In the genomic region with DNA sequence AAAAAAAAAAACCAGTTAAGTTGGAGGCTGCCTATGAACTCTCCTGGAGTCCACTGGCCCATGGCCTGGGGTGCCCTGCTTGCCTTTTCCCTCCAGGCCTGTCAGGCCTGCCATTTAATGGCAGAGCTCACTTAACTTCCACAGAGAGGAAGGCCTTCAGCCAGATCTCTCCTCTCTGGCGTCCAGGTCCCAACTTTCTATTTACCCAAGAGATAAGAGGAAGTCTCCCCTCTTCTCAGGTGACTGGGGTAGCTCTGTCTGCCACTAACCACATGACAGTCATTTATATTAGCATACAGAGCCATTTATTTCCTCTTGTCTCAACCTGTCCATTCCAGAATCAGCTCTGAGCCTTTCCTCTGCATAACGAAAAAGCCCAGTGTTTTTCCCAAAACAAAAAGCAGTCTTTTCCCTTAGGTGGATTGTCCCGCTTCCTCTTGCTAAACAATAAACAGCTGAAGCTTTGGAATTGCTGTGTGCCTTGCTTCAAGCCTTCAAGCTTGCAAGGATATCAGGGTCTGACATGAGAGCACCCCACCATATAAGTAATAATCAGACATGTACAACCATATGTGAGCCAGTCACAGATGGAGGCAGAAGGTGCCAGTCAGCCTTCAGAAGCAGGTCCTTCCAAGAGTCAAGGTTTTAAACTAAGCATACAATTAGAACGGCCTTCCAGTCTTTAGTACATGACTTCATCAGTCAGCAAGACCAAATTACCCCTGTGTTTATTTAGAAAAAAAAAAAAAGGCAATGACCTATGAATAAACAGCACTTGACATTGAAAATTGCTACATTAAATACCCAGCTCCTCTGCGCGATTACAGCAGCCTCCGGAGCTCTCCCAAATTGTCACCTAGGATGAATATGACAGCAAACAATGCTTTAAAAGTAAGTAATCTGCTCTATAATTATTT, we compare ENCODE assay signal across 9 cellular contexts. TPM values are rescaled to one million over a fixed set of nuclear protein-coding genes. Genes with fewer than 3 reads are reported as not detected.
DNase-seq lines count a peak whose midpoint lies in the region; ATAC-seq, FAIRE-seq and TF ChIP-seq lines count a peak whose summit lies in the region.
"Had no signal": no experiment of that assay in that cellular context is flagged by ENCODE, and none has a peak within 500 bp of the region (broad histone marks: within the 10 kb centered on the region; RNA-seq: fewer than 3 reads in every experiment).

No MANE protein-coding gene starts in this region.

- no peak overlapping the region for H2BK12ac ChIP-seq in neuronal stem cell (ENCODE audit: low read length)

- peak overlapping the region; percentile 5 to 19; a peak in 2 of 4 replicates for H3K9ac ChIP-seq in K562 (ENCODE audit: insufficient read depth in 1 of 2, low read depth in 2 of 2, low read length in 2 of 2)
- H3K9ac ChIP-seq in neuronal stem cell (ENCODE audit: low read depth, low read length, poor library complexity) = no peak overlapping the region

- 64% methylated on average over 7 of the region's 7 CpGs for WGBS in K562 (ENCODE audit: insufficient coverage, low coverage, missing lambda C conversion rate)
- WGBS in neuronal stem cell (ENCODE audit: extremely low coverage in 2 of 2, insufficient read length in 2 of 2, insufficient replicate concordance in 1 of 2), 2 donors = no CpG with 5 or more reads among the region's 7 CpGs

- H3K23ac ChIP-seq in neuronal stem cell (ENCODE audit: low read depth, low read length, poor library complexity) = no peak overlapping the region

- no peak overlapping the region for H3K14ac ChIP-seq in neuronal stem cell (ENCODE audit: low read length)

- H3K27ac ChIP-seq in K562 (ENCODE audit: extremely low read depth, low read depth, low read length) = no peak overlapping the region
- no peak overlapping the region for H3K27ac ChIP-seq in neuronal stem cell (replicated peaks; ENCODE audit: low read length)
- no peak overlapping the region for H3K27ac ChIP-seq in ascending aorta

- no peaks in the 10 kb centered on the region for H3K79me2 ChIP-seq in K562 (ENCODE audit: control insufficient read depth, insufficient read depth, low read length)

- no peaks in the 10 kb centered on the region for H3K79me1 ChIP-seq in neuronal stem cell (ENCODE audit: low read depth, low read length)

- peak; percentile 45 for ATAC-seq in K562

- H2BK15ac ChIP-seq in neuronal stem cell (ENCODE audit: low read length) = no peak overlapping the region

- BruUV-seq in K562 (replicated peaks; lab: Mats Ljungman, UMichigan) = no TSS peak

- POLR2A ChIA-PET in K562 (lab: Yijun Ruan, JAX) = interaction anchor here (0.8 to 1.8 kb wide), 5 partner anchors 9 to 51 kb away, joined by 3 to 7 read pairs (median 3); no protein-coding TSS in a partner anchor

- CTCF ChIA-PET in K562 (lab: Yijun Ruan, JAX; ENCODE audit: low intra/inter-chr PET ratio) = no interaction called here

- no peak overlapping the region for H3K4me3 ChIP-seq in K562
- no peak overlapping the region for H3K4me3 ChIP-seq in neuronal stem cell (ENCODE audit: low read length in 2 of 2)
- H3K4me3 ChIP-seq in ascending aorta = no peak overlapping the region

- FAIRE-seq in K562 (lab: Jason Lieb, UNC) (no peak), GM12892 (lab: Jason Lieb, UNC) (no peak)

- H2BK120ac ChIP-seq in neuronal stem cell (ENCODE audit: low read depth, low read length) = no peak overlapping the region

- H3K27me3 ChIP-seq in K562 (ENCODE audit: control insufficient read depth in 2 of 2, insufficient read depth in 2 of 2, low read length in 2 of 2) (no peaks in the 10 kb centered on the region), neuronal stem cell (ENCODE audit: control insufficient read depth in 3 of 3, insufficient read depth in 3 of 3, low read depth in 1 of 3, low read length in 3 of 3) (no peaks in the 10 kb centered on the region), ascending aorta (no peaks in the 10 kb centered on the region)

- H3K4me2 ChIP-seq in K562 (ENCODE audit: insufficient read depth, low read length) (no peak overlapping the region; the same call in 1 of the 2 replicates), neuronal stem cell (ENCODE audit: insufficient read depth, low read length, poor library complexity, severe bottlenecking) (no peak overlapping the region)

- H2BK5ac ChIP-seq in neuronal stem cell (ENCODE audit: low read length) = no peak overlapping the region

- TF ChIP-seq EP300 in K562 (IDR thresholded peaks at IDR 0.05; ENCODE audit: low read length) = peak; percentile 6; the same call in 1 of the 2 replicates

- peaks cover 27 to 51% of the 10 kb centered on the region in 2 experiments for H3K4me1 ChIP-seq in K562 (replicated peaks in 1 of 2; ENCODE audit: control insufficient read depth in 2 of 2, insufficient read depth in 2 of 2, low read length in 2 of 2)
- peaks cover 18 to 36% of the 10 kb centered on the region in 2 donors for H3K4me1 ChIP-seq in neuronal stem cell (ENCODE audit: control insufficient read depth in 2 of 2, insufficient read depth in 1 of 2, low read depth in 1 of 2, low read length in 2 of 2)
- H3K4me1 ChIP-seq in ascending aorta = peaks cover 0 to 17% of the 10 kb centered on the region in 2 donors

- in situ Hi-C loops in G401 (cut with HindIII; ENCODE audit: low sequenced_read_pairs) = no loop called here
- in situ Hi-C loops in K562 (cut with MboI) = no loop called here

- TF ChIP-seq POLR2A in K562 (conservative IDR thresholded peaks at IDR 0.05) (no peak), GM12892 (IDR thresholded peaks at IDR 0.05; ENCODE audit: low read depth, low read length) (no peak)

- H4K91ac ChIP-seq in neuronal stem cell (ENCODE audit: low read depth, low read length, poor library complexity) = no peak overlapping the region

- intact Hi-C loops in K562 (cut with micrococcal nuclease) (loop anchor here (2.0 kb wide), 1 partner anchor 46 kb away; no protein-coding TSS in a partner anchor), ascending aorta (cut with DNase I) (no loop called here)

- no peaks in the 10 kb centered on the region for H4K20me1 ChIP-seq in K562 (replicated peaks; ENCODE audit: control insufficient read depth, insufficient read depth, low read length)

- H2AK5ac ChIP-seq in neuronal stem cell (ENCODE audit: low read depth, low read length) = no peak overlapping the region

- no peak for TF ChIP-seq RAD21 in K562 (CRISPR knock-in tag; conservative IDR thresholded peaks at IDR 0.05 in 1 of 2, IDR thresholded peaks at IDR 0.05 in 1 of 2)

- no peaks in the 10 kb centered on the region for H3K36me3 ChIP-seq in K562 (ENCODE audit: control insufficient read depth, insufficient read depth, low read length)
- no peaks in the 10 kb centered on the region for H3K36me3 ChIP-seq in neuronal stem cell (replicated peaks in 1 of 2; ENCODE audit: control insufficient read depth in 2 of 2, insufficient read depth in 2 of 2, low read length in 2 of 2)
- no peaks in the 10 kb centered on the region for H3K36me3 ChIP-seq in ascending aorta

- no peak overlapping the region for H4K8ac ChIP-seq in neuronal stem cell (ENCODE audit: low read depth, low read length)

- no peaks in the 10 kb centered on the region for H3K9me1 ChIP-seq in K562 (ENCODE audit: control insufficient read depth, insufficient read depth, low read length)

- H3K9me3 ChIP-seq in K562 (replicated peaks; ENCODE audit: control insufficient read depth, insufficient read depth, low read depth, low read length) (no peaks in the 10 kb centered on the region), neuronal stem cell (replicated peaks in 1 of 2; ENCODE audit: control insufficient read depth in 2 of 2, insufficient read depth in 1 of 2, low read depth in 1 of 2, low read length in 2 of 2) (no peaks in the 10 kb centered on the region), ascending aorta (no peaks in the 10 kb centered on the region)

- H3K18ac ChIP-seq in neuronal stem cell (ENCODE audit: low read length) = no peak overlapping the region

- H2AFZ ChIP-seq in K562 (ENCODE audit: low read depth, low read length) (peak overlapping the region; percentile 59), neuronal stem cell (ENCODE audit: low read length) (peak overlapping the region; percentile 31)

- TF ChIP-seq CTCF in K562 (IDR thresholded peaks at IDR 0.05 in 2 of 3, conservative IDR thresholded peaks at IDR 0.05 in 1 of 3; ENCODE audit: insufficient read depth in 2 of 3, low read depth in 1 of 3, low read length in 3 of 3) (no peak), ascending aorta (IDR thresholded peaks at IDR 0.05) (no peak)

- DNase-seq in G401 (ENCODE audit: low spot score) = peak; percentile 56
- DNase-seq in NCI-H2081 treated with DMSO at 0.1 percent for 48 hours (lab: John Stamatoyannopoulos, UW) = peak; percentile 96
- DNase-seq in K562 (ENCODE audit: extremely low read depth in 1 of 4, low spot score in 3 of 4) = peak in 1 of 4 experiments; percentile 53
- DNase-seq in neuronal stem cell (ENCODE audit: low spot score) = no peak
- DNase-seq in SIG-M5 treated with dmso at 0.1 percent for 504 hours (lab: John Stamatoyannopoulos, UW; ENCODE audit: unreplicated experiment) = no peak
- DNase-seq in ascending aorta (ENCODE audit: low spot score in 2 of 2) = no peak
- DNase-seq in GM12892 (ENCODE audit: insufficient read length) = no peak
- DNase-seq in T-helper 9 cell = no peak
- DNase-seq: stimulated activated CD4-positive, alpha-beta T cell treated with anti-CD3 and anti-CD28 coated beads, Interleukin-4, amount 100 ng/mL, for 4 hours had no signal

- H3K4ac ChIP-seq in neuronal stem cell (ENCODE audit: low read length) = no peak overlapping the region

RNA-seq across cellular contexts. Expression of gene CALM2, which starts 50.1 kb away (rescaled TPM):
- total RNA-seq in G401 (2014; rRNA removed; shearing (Covaris generic)) = 657 and 774 TPM in 2 replicates
- total RNA-seq in K562 (2011; cell fraction: chromatin; rRNA removed; ENCODE audit: low replicate concordance) = 47.4 and 171 TPM in 2 replicates
- 27.7 and 36.5 TPM in 2 replicates for total RNA-seq in K562 (2011; cell fraction: nucleolus; rRNA removed)
- total RNA-seq in K562 (2011; cell fraction: nucleoplasm; rRNA removed) = 119 and 209 TPM in 2 replicates
- total RNA-seq in K562 (2014; rRNA removed) (304 and 331 TPM in 2 replicates), K562 (2014; rRNA removed; fragmentation: Illumina TruSeq; extraction: Trizol) (656 and 729 TPM in 2 replicates), K562 (2015; rRNA removed; fragmentation: Illumina TruSeq; extraction: Trizol) (436 and 447 TPM in 2 replicates), K562 (2021) (357 and 363 TPM in 2 replicates), ascending aorta (263 TPM)
- polyA plus RNA-seq in K562 (2011; rRNA removed) (225 and 326 TPM in 2 replicates), K562 (2014; fragmentation: Illumina TruSeq; extraction: Trizol) (457 and 479 TPM in 2 replicates), K562 (2014; fragmentation: Nextera tagmentation; extraction: Ambion mirVana) (1,000 to 10,000 TPM; 1,257 to 1,855 TPM), K562 (2014; rRNA removed) (316 and 329 TPM in 2 replicates)
- 55.4 and 201 TPM in 2 replicates for polyA plus RNA-seq in K562 (2011; cell fraction: cytosol; rRNA removed)
- 55.4 and 96.4 TPM in 2 replicates for polyA plus RNA-seq in K562 (2011; cell fraction: nucleus; rRNA removed)
- polyA plus RNA-seq in K562 (2012) = 409 and 511 TPM in 2 replicates
- 319 and 344 TPM in 2 replicates for polyA minus RNA-seq in K562 (2011; rRNA and poly(A)+ RNA removed)
- polyA minus RNA-seq in K562 (2011; cell fraction: cytosol; rRNA and poly(A)+ RNA removed) = 93.9 and 115 TPM in 2 replicates
- polyA minus RNA-seq in K562 (2011; cell fraction: nucleus; rRNA and poly(A)+ RNA removed) = 54.7 and 100 TPM in 2 replicates
- polyA plus RNA-seq in neuronal stem cell (2013, experiment 1 of 2) = 755 TPM
- polyA plus RNA-seq in neuronal stem cell (2013, experiment 2 of 2) = 761 TPM
- 419 TPM for polyA plus RNA-seq in GM12892 (2012; ENCODE audit: missing spikeins)

Comparison
In these comparisons a context has a peak if more than half of its experiments do, and no peak if none do; other contexts are left out.
1. DNase-seq: peak in G401 (single experiment) and NCI-H2081 treated with DMSO at 0.1 percent for 48 hours (single experiment); none in neuronal stem cell (single experiment), SIG-M5 treated with dmso at 0.1 percent for 504 hours (single experiment), ascending aorta (0 of 2), GM12892 (single experiment) and T-helper 9 cell (single experiment).